ENCODE assay signal across 11 cellular contexts in the genomic region with DNA sequence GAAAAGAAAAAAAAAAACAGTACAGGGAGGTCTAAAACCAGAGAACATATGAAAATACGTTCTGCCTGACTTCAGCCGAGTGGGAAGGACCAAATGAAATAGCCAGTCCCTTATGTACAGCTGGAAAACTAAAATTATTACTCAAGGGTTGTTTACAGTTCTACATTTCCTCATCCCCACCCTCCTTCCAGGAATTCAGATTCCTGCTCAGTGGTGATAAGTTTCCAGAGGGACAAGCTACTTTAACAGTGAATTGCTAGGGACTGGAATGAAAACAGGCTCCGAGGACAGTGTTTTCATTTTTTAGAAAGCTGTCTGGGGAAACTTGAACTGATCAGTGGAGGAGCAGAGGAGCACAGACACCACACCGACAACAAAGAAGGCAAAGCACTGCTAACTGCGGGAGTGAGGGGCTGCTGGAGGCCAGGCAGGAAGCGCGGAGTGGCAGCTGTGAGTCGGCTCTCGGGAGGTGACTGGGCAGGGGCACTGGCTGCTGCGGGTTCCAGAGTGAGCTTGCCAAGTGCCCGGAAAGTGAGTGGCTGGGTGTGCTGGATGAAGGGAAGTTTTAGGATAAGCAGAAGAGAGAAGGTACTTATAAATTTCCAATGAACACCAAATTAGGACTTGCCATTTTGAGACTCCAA.
DNase-seq lines count a peak whose midpoint lies in the region; ATAC-seq and TF ChIP-seq lines count a peak whose summit lies in the region.
"Had no signal": no experiment of that assay in that cellular context is flagged by ENCODE, and none has a peak within 500 bp of the region (broad histone marks: within the 10 kb centered on the region; RNA-seq: fewer than 3 reads in every experiment).

No MANE protein-coding gene starts in this region.

- H3K36me3 Mint-ChIP-seq in GM23338 (ENCODE audit: low read depth): no peaks in the 10 kb centered on the region

- no peak overlapping the region for H3K4me3 Mint-ChIP-seq in GM23338

- H3K27ac ChIP-seq in GM23338 (ENCODE audit: low read depth): no peak overlapping the region
- peak overlapping the region; percentile 55 for H3K27ac ChIP-seq in skeletal muscle tissue (ENCODE audit: low read depth, low read length)

- peak overlapping the region; percentile 26; the same call in 1 of the 2 replicates for H3K27ac Mint-ChIP-seq in GM23338

- H3K4me1 ChIP-seq in GM23338 (ENCODE audit: insufficient read depth) (no peaks in the 10 kb centered on the region), skeletal muscle tissue (ENCODE audit: control insufficient read depth in 3 of 3, insufficient read depth in 3 of 3, low read length in 3 of 3) (peaks cover 2 to 6% (median 4%) of the 10 kb centered on the region in 3 donors)

- ATAC-seq in GM23338: peak; percentile 64
- peak; percentile 44 for ATAC-seq in left lobe of liver
- ATAC-seq in HG03025 (IDR thresholded peaks at IDR 0.05; ENCODE audit: low FRiP score, unreplicated experiment): no peak

- peaks cover 8% of the 10 kb centered on the region for H3K27me3 Mint-ChIP-seq in GM23338 (ENCODE audit: insufficient read depth, low read depth, poor library complexity)

- H3F3A ChIP-seq in GM23338 (replicated peaks; ENCODE audit: low read depth): no peaks in the 10 kb centered on the region

- H3K4me1 Mint-ChIP-seq in GM23338: peaks cover 4% of the 10 kb centered on the region; the same call in 2 of the 3 replicates

- H3K9me3 ChIP-seq in skeletal muscle tissue (ENCODE audit: control insufficient read depth in 3 of 3, low read length in 3 of 3): no peaks in the 10 kb centered on the region

- H2AFZ ChIP-seq in GM23338: no peak overlapping the region

- DNase-seq in GM23338 (ENCODE audit: low spot score) (peak; percentile 32), choroid plexus epithelial cell (ENCODE audit: low read depth) (peak; percentile 48), left lobe of liver (ENCODE audit: low spot score) (no peak), GM19238 (ENCODE audit: insufficient read length, low spot score) (no peak), NCI-H2196 treated with DMSO at 0.1 percent for 48 hours (lab: John Stamatoyannopoulos, UW; ENCODE audit: unreplicated experiment) (no peak), NCI-H1105 (lab: John Stamatoyannopoulos, UW) (no peak)
- DNase-seq: activated effector memory CD4-positive, alpha-beta T cell treated with Interleukin-2 at 50 U/mL for 16 hours; DND-41; NCI-H2081 treated with DMSO at 0.1 percent for 48 hours had no signal

- no peaks in the 10 kb centered on the region for H3K9me2 ChIP-seq in GM23338 (ENCODE audit: insufficient read depth)

- H3K36me3 ChIP-seq in GM23338 (ENCODE audit: insufficient read depth) (no peaks in the 10 kb centered on the region), skeletal muscle tissue (ENCODE audit: control insufficient read depth in 3 of 3, insufficient read depth in 3 of 3, low read length in 3 of 3) (peaks cover 29 to 65% (median 54%) of the 10 kb centered on the region in 3 donors)

- H3K4me3 ChIP-seq in GM23338: no peak overlapping the region
- no peak overlapping the region for H3K4me3 ChIP-seq in choroid plexus epithelial cell (ENCODE audit: low read depth, low read length)
- H3K4me3 ChIP-seq in skeletal muscle tissue (ENCODE audit: low read length in 3 of 3): peak overlapping the region; percentile 25 to 65 (median 33)

- H3K79me2 ChIP-seq in GM23338 (replicated peaks; ENCODE audit: insufficient read depth): no peaks in the 10 kb centered on the region

- H3K9me3 Mint-ChIP-seq in GM23338: no peaks in the 10 kb centered on the region

- H3K27me3 ChIP-seq in GM23338 (ENCODE audit: insufficient read depth) (no peaks in the 10 kb centered on the region), skeletal muscle tissue (ENCODE audit: control insufficient read depth in 3 of 3, insufficient read depth in 3 of 3, low read length in 3 of 3) (no peaks in the 10 kb centered on the region)

- peak overlapping the region; percentile 18 to 27 (median 25) for H3K9ac ChIP-seq in skeletal muscle tissue (ENCODE audit: low read depth in 1 of 3, low read length in 3 of 3)

- no peak overlapping the region for H3K4me2 ChIP-seq in GM23338

- no peaks in the 10 kb centered on the region for H4K20me1 ChIP-seq in GM23338 (replicated peaks; ENCODE audit: insufficient read depth)

- TF ChIP-seq CTCF in GM23338 (conservative IDR thresholded peaks at IDR 0.05; ENCODE audit: low read depth in 2 of 2): no peak
- no peak for TF ChIP-seq CTCF in choroid plexus epithelial cell (conservative IDR thresholded peaks at IDR 0.05; ENCODE audit: low read depth, low read length)

TF ChIP-seq in GM23338, 12 proteins besides CTCF, POLR2A, EP300 and RAD21 (continues in another document):
- TF ChIP-seq, protein P1, sequence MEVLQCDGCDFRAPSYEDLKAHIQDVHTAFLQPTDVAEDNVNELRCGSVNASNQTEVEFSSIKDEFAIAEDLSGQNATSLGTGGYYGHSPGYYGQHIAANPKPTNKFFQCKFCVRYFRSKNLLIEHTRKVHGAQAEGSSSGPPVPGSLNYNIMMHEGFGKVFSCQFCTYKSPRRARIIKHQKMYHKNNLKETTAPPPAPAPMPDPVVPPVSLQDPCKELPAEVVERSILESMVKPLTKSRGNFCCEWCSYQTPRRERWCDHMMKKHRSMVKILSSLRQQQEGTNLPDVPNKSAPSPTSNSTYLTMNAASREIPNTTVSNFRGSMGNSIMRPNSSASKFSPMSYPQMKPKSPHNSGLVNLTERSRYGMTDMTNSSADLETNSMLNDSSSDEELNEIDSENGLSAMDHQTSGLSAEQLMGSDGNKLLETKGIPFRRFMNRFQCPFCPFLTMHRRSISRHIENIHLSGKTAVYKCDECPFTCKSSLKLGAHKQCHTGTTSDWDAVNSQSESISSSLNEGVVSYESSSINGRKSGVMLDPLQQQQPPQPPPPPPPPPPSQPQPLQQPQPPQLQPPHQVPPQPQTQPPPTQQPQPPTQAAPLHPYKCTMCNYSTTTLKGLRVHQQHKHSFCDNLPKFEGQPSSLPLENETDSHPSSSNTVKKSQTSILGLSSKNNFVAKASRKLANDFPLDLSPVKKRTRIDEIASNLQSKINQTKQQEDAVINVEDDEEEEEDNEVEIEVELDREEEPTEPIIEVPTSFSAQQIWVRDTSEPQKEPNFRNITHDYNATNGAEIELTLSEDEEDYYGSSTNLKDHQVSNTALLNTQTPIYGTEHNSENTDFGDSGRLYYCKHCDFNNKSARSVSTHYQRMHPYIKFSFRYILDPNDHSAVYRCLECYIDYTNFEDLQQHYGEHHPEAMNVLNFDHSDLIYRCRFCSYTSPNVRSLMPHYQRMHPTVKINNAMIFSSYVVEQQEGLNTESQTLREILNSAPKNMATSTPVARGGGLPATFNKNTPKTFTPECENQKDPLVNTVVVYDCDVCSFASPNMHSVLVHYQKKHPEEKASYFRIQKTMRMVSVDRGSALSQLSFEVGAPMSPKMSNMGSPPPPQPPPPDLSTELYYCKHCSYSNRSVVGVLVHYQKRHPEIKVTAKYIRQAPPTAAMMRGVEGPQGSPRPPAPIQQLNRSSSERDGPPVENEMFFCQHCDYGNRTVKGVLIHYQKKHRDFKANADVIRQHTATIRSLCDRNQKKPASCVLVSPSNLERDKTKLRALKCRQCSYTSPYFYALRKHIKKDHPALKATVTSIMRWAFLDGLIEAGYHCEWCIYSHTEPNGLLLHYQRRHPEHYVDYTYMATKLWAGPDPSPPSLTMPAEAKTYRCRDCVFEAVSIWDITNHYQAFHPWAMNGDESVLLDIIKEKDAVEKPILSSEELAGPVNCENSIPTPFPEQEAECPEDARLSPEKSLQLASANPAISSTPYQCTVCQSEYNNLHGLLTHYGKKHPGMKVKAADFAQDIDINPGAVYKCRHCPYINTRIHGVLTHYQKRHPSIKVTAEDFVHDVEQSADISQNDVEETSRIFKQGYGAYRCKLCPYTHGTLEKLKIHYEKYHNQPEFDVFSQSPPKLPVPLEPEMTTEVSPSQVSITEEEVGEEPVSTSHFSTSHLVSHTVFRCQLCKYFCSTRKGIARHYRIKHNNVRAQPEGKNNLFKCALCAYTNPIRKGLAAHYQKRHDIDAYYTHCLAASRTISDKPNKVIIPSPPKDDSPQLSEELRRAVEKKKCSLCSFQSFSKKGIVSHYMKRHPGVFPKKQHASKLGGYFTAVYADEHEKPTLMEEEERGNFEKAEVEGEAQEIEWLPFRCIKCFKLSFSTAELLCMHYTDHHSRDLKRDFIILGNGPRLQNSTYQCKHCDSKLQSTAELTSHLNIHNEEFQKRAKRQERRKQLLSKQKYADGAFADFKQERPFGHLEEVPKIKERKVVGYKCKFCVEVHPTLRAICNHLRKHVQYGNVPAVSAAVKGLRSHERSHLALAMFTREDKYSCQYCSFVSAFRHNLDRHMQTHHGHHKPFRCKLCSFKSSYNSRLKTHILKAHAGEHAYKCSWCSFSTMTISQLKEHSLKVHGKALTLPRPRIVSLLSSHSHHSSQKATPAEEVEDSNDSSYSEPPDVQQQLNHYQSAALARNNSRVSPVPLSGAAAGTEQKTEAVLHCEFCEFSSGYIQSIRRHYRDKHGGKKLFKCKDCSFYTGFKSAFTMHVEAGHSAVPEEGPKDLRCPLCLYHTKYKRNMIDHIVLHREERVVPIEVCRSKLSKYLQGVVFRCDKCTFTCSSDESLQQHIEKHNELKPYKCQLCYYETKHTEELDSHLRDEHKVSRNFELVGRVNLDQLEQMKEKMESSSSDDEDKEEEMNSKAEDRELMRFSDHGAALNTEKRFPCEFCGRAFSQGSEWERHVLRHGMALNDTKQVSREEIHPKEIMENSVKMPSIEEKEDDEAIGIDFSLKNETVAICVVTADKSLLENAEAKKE (CRISPR knock-in tag; IDR thresholded peaks at IDR 0.05): no peak
- TF ChIP-seq NANOG (IDR thresholded peaks at IDR 0.05; ENCODE audit: borderline replicate concordance): no peak
- TF ChIP-seq, protein P2, sequence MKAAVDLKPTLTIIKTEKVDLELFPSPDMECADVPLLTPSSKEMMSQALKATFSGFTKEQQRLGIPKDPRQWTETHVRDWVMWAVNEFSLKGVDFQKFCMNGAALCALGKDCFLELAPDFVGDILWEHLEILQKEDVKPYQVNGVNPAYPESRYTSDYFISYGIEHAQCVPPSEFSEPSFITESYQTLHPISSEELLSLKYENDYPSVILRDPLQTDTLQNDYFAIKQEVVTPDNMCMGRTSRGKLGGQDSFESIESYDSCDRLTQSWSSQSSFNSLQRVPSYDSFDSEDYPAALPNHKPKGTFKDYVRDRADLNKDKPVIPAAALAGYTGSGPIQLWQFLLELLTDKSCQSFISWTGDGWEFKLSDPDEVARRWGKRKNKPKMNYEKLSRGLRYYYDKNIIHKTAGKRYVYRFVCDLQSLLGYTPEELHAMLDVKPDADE (IDR thresholded peaks at IDR 0.05): no peak

Comparison
In these comparisons a context has a peak if more than half of its experiments do, and no peak if none do; other contexts are left out.
1. DNase-seq: peak in GM23338 (single experiment) and choroid plexus epithelial cell (single experiment); none in left lobe of liver (single experiment), GM19238 (single experiment), NCI-H2196 treated with DMSO at 0.1 percent for 48 hours (single experiment) and NCI-H1105 (single experiment).
2. H3K4me3 ChIP-seq: peak in skeletal muscle tissue (3 of 3); none in GM23338 (single experiment) and choroid plexus epithelial cell (single experiment).